In genomic region chr15:92162657-92163056, GRCh38 we compare ENCODE assay signal across 17 cellular contexts.
DNase-seq lines count a peak whose midpoint lies in the region; ATAC-seq and TF ChIP-seq lines count a peak whose summit lies in the region.
"Had no signal": no experiment of that assay in that cellular context is flagged by ENCODE, and none has a peak within 500 bp of the region (broad histone marks: within the 10 kb centered on the region; RNA-seq: fewer than 3 reads in every experiment).

No MANE protein-coding gene starts in this region.

- H3K36me3 Mint-ChIP-seq in H9 (ENCODE audit: insufficient read depth in 1 of 3, low read depth in 3 of 3) (no peaks in the 10 kb centered on the region; a peak in 1 of 7 replicates), neural progenitor cell (no peaks in the 10 kb centered on the region)

- H2BK15ac ChIP-seq in H9 (ENCODE audit: low read depth, low read length) = no peak overlapping the region

- H2BK12ac ChIP-seq in H9 (ENCODE audit: insufficient read length, low read depth, low read length) = no peak overlapping the region

- H2BK120ac ChIP-seq in H9 (ENCODE audit: low read depth, low read length, poor library complexity, severe bottlenecking) = no peak overlapping the region

- H3K4me3 ChIP-seq in BLaER1 treated with 17β-estradiol and CSF1 and Interleukin-3, amounts not matched to agents 10 nM and 100 nM = no peak overlapping the region
- H3K4me3 ChIP-seq in neural progenitor cell = no peak overlapping the region

- ATAC-seq in HG02759 (IDR thresholded peaks at IDR 0.05; ENCODE audit: unreplicated experiment) = no peak
- ATAC-seq in HG03521 (IDR thresholded peaks at IDR 0.05; ENCODE audit: unreplicated experiment) = no peak
- ATAC-seq: HCT116 had no signal

- H2AFZ ChIP-seq in H9 (ENCODE audit: low read length) (no peak overlapping the region), neural progenitor cell (replicated peaks) (no peak overlapping the region)

- H3K27ac ChIP-seq in BLaER1 treated with 17β-estradiol and CSF1 and Interleukin-3, amounts not matched to agents 10 nM and 100 nM = 0 out of 22 replicates have a peak overlapping the region, but pooled peaks of 2 of the 11 experiments have one; percentile 1 to 57
- H3K27ac ChIP-seq in H9 (ENCODE audit: insufficient read length, low read depth, low read length) (no peak overlapping the region), neural progenitor cell (no peak overlapping the region)

- no peak overlapping the region for H4K8ac ChIP-seq in H9 (replicated peaks; ENCODE audit: insufficient read length, low read depth, low read length)

- H3F3A ChIP-seq in neural progenitor cell (ENCODE audit: low read depth) = peaks cover 19% of the 10 kb centered on the region

- H3K4me1 Mint-ChIP-seq in H9 = peaks cover 71 to 73% of the 10 kb centered on the region in 2 experiments
- H3K4me1 Mint-ChIP-seq in neural progenitor cell = peaks cover 77% of the 10 kb centered on the region
- H3K4me1 Mint-ChIP-seq: CD14-positive monocyte had no signal

- no peak overlapping the region; a peak in 1 of 7 replicates for H3K27ac Mint-ChIP-seq in H9
- H3K27ac Mint-ChIP-seq in neural progenitor cell = peak overlapping the region; percentile 5
- H3K27ac Mint-ChIP-seq: HFFc6 had no signal

- no peaks in the 10 kb centered on the region for H3K9me3 ChIP-seq in BLaER1 treated with 17β-estradiol and CSF1 and Interleukin-3, amounts not matched to agents 10 nM and 100 nM (replicated peaks in 1 of 11)
- H3K9me3 ChIP-seq in H9 (ENCODE audit: control insufficient read depth, low read depth, low read length) (no peaks in the 10 kb centered on the region), neural progenitor cell (ENCODE audit: low read depth) (no peaks in the 10 kb centered on the region)
- H3K9me3 ChIP-seq: BE2C had no signal

- H3K14ac ChIP-seq in H9 (ENCODE audit: insufficient read depth, low read length) = no peak overlapping the region

- no peaks in the 10 kb centered on the region for H3K79me1 ChIP-seq in H9 (ENCODE audit: insufficient read depth, low read depth, low read length, poor library complexity, severe bottlenecking)

- H3K4ac ChIP-seq in H9 (ENCODE audit: low read depth, low read length) = peak overlapping the region; percentile 36; the same call in 1 of the 2 replicates

- H4K5ac ChIP-seq in H9 (ENCODE audit: insufficient read length, low read depth, low read length) = no peak overlapping the region

- no peaks in the 10 kb centered on the region for H3K9me3 Mint-ChIP-seq in H9
- H3K9me3 Mint-ChIP-seq in neural progenitor cell = no peaks in the 10 kb centered on the region
- H3K9me3 Mint-ChIP-seq: CD4-positive, alpha-beta memory T cell; HFFc6 had no signal

- TF ChIP-seq CTCF in H9 (conservative IDR thresholded peaks at IDR 0.05) (no peak), neural progenitor cell (IDR thresholded peaks at IDR 0.05) (no peak)

- H3K27me3 Mint-ChIP-seq in H9 (ENCODE audit: low read depth) (peaks cover 4% of the 10 kb centered on the region; the same call in 1 of the 2 replicates), neural progenitor cell (ENCODE audit: insufficient read depth, low read depth) (peaks cover 3% of the 10 kb centered on the region)
- H3K27me3 Mint-ChIP-seq: CD4-positive, alpha-beta memory T cell had no signal

- peaks cover 0 to 1% (median 0%) of the 10 kb centered on the region in 11 experiments; a peak in 1 of 22 replicates for H3K36me3 ChIP-seq in BLaER1 treated with 17β-estradiol and CSF1 and Interleukin-3, amounts not matched to agents 10 nM and 100 nM
- H3K36me3 ChIP-seq in neural progenitor cell = no peaks in the 10 kb centered on the region
- H3K36me3 ChIP-seq: BE2C had no signal

- H2BK5ac ChIP-seq in H9 (ENCODE audit: insufficient read length, low read length) = no peak overlapping the region

- H3K4me3 Mint-ChIP-seq in H9 (no peak overlapping the region), neural progenitor cell (no peak overlapping the region)
- H3K4me3 Mint-ChIP-seq: CD14-positive monocyte; CD4-positive, alpha-beta memory T cell; HFFc6 had no signal

- no peak overlapping the region for H3K56ac ChIP-seq in H9 (ENCODE audit: insufficient read length, low read depth, low read length)

- H3K4me2 ChIP-seq in BLaER1 treated with 17β-estradiol and CSF1 and Interleukin-3, amounts not matched to agents 10 nM and 100 nM = peak overlapping the region in 6 of 11 experiments; percentile 74 to 86 (median 80); a peak in 4 of 22 replicates
- H3K4me2 ChIP-seq in H9 (ENCODE audit: insufficient read depth, insufficient read length, low read length) = no peak overlapping the region
- H3K4me2 ChIP-seq in neural progenitor cell = no peak overlapping the region

- H3K9ac ChIP-seq in BLaER1 treated with 17β-estradiol and CSF1 and Interleukin-3, amounts not matched to agents 10 nM and 100 nM = no peak overlapping the region
- H3K9ac ChIP-seq in H9 (ENCODE audit: extremely low read depth, insufficient read length, low read length) (no peak overlapping the region), neural progenitor cell (no peak overlapping the region)

- no CpG with 5 or more reads among the region's 17 CpGs for WGBS in H9 (ENCODE audit: extremely low coverage, insufficient read length, low lambda C conversion rate)

- H4K91ac ChIP-seq in H9 (ENCODE audit: insufficient read length, low read depth, low read length) = no peak overlapping the region

- peaks cover 37 to 64% (median 50%) of the 10 kb centered on the region in 10 experiments for H3K4me1 ChIP-seq in BLaER1 treated with 17β-estradiol and CSF1 and Interleukin-3, amounts not matched to agents 10 nM and 100 nM
- peaks cover 23% of the 10 kb centered on the region for H3K4me1 ChIP-seq in H9 (ENCODE audit: insufficient read depth, low read length)
- peaks cover 60% of the 10 kb centered on the region for H3K4me1 ChIP-seq in neural progenitor cell

- H2AK5ac ChIP-seq in H9 (ENCODE audit: insufficient read length, low read length) = no peak overlapping the region

- no peaks in the 10 kb centered on the region for H3K23me2 ChIP-seq in H9 (ENCODE audit: insufficient read length, low read depth, low read length, poor library complexity, severe bottlenecking)

- H3K18ac ChIP-seq in H9 (ENCODE audit: insufficient read length, low read depth, low read length) = peak overlapping the region; percentile 11

- no peak overlapping the region for H3T11ph ChIP-seq in H9 (ENCODE audit: low read length)

- H3K27me3 ChIP-seq in BLaER1 treated with 17β-estradiol and CSF1 and Interleukin-3, amounts not matched to agents 10 nM and 100 nM = no peaks in the 10 kb centered on the region
- H3K27me3 ChIP-seq in H9 (ENCODE audit: insufficient read depth, low read length) (no peaks in the 10 kb centered on the region), neural progenitor cell (no peaks in the 10 kb centered on the region)
- H3K27me3 ChIP-seq: BE2C had no signal

- no peak for TF ChIP-seq POLR2A in erythroblast (IDR thresholded peaks at IDR 0.05; ENCODE audit: low read length)

- H3K79me2 ChIP-seq in H9 (ENCODE audit: insufficient read depth, low read length) (no peaks in the 10 kb centered on the region), neural progenitor cell (ENCODE audit: low read depth) (no peaks in the 10 kb centered on the region)

- no peaks in the 10 kb centered on the region for H4K20me1 ChIP-seq in BLaER1 treated with 17β-estradiol and CSF1 and Interleukin-3, amounts not matched to agents 10 nM and 100 nM
- H4K20me1 ChIP-seq in H9 (ENCODE audit: control insufficient read depth, insufficient read depth, insufficient read length) = no peaks in the 10 kb centered on the region
- H4K20me1 ChIP-seq in neural progenitor cell (ENCODE audit: low read depth) = no peaks in the 10 kb centered on the region

- no peak overlapping the region for H2BK20ac ChIP-seq in H9 (ENCODE audit: low read depth, low read length, poor library complexity, severe bottlenecking)

- H3K23ac ChIP-seq in H9 (ENCODE audit: insufficient read length, low read depth, low read length) = no peak overlapping the region

- no peak for DNase-seq in H9
- DNase-seq in islet precursor cell = peak; percentile 46
- DNase-seq in neural progenitor cell (ENCODE audit: low spot score) = no peak
- no peak for DNase-seq in erythroblast (lab: John Stamatoyannopoulos, UW)
- DNase-seq: ACHN; BE2C; Calu3; CD4-positive, alpha-beta memory T cell; DMS79 treated with DMSO at 0.1 percent for 48 hours; GF-D8; HFFc6; KG1 had no signal

Comparison
In these comparisons a context has a peak if more than half of its experiments do, and no peak if none do; other contexts are left out.
1. H3K4me2 ChIP-seq: peak in BLaER1 treated with 17β-estradiol and CSF1 and Interleukin-3, amounts not matched to agents 10 nM and 100 nM (6 of 11); none in H9 (single experiment) and neural progenitor cell (single experiment).